ENCODE assay signal across 23 cellular contexts in genomic region chr12:94601972-94602517, GRCh38. TPM values are rescaled to one million over a fixed set of nuclear protein-coding genes. Genes with fewer than 3 reads are reported as not detected.
DNase-seq lines count a peak whose midpoint lies in the region; ATAC-seq, FAIRE-seq and TF ChIP-seq lines count a peak whose summit lies in the region.
"Had no signal": no experiment of that assay in that cellular context is flagged by ENCODE, and none has a peak within 500 bp of the region (broad histone marks: within the 10 kb centered on the region; RNA-seq: fewer than 3 reads in every experiment).

No MANE protein-coding gene starts in this region.

- intact Hi-C loops in left lung (cut with DNase I) (no loop called here), gastrocnemius medialis (cut with DNase I; ENCODE audit: low total_unique reads) (loop anchor here (5.0 kb wide), 1 partner anchor 50 kb away; the partner anchor contains the start of gene TMCC3)

- FAIRE-seq in GM19239 (lab: Jason Lieb, UNC), result peak; percentile 63
- FAIRE-seq: A549, RCC 7860 had no signal

- no peak overlapping the region for H3K27ac Mint-ChIP-seq in activated T-helper 17 cell treated with anti-CD3 and anti-CD28 coated beads, Interleukin-2, amount 50 U/mL, for 72 hours
- H3K27ac Mint-ChIP-seq in T-helper 2 cell treated with Interferon-gamma antibody and Interleukin-4, amounts not matched to agents 5 μg/mL and 100 μg/mL, for 36 hours, result no peak overlapping the region
- H3K27ac Mint-ChIP-seq: B cell; CD4-positive, CD25-positive, alpha-beta regulatory T cell; GM23338; IgD-negative memory B cell had no signal

- in situ Hi-C loops in gastrocnemius medialis (cut with MboI; ENCODE audit: low sequenced_read_pairs in 4 of 4), result no loop called here

- peaks cover 0 to 7% of the 10 kb centered on the region in 2 donors for H3K9me3 ChIP-seq in left lung
- no peaks in the 10 kb centered on the region for H3K9me3 ChIP-seq in gastrocnemius medialis
- H3K9me3 ChIP-seq: A549, SJSA1 had no signal

- H3K4me3 Mint-ChIP-seq in activated T-helper 17 cell treated with anti-CD3 and anti-CD28 coated beads, Interleukin-2, amount 50 U/mL, for 72 hours, result no peak overlapping the region
- no peak overlapping the region for H3K4me3 Mint-ChIP-seq in T-helper 2 cell treated with Interferon-gamma antibody and Interleukin-4, amounts not matched to agents 5 μg/mL and 100 μg/mL, for 36 hours
- H3K4me3 Mint-ChIP-seq: B cell; CD4-positive, CD25-positive, alpha-beta regulatory T cell; GM23338; IgD-negative memory B cell had no signal

- no peaks in the 10 kb centered on the region for H3K9me3 Mint-ChIP-seq in activated T-helper 17 cell treated with anti-CD3 and anti-CD28 coated beads, Interleukin-2, amount 50 U/mL, for 72 hours
- no peaks in the 10 kb centered on the region for H3K9me3 Mint-ChIP-seq in T-helper 2 cell treated with Interferon-gamma antibody and Interleukin-4, amounts not matched to agents 5 μg/mL and 100 μg/mL, for 36 hours

- H3K4me1 ChIP-seq in left lung (peaks cover 0 to 6% of the 10 kb centered on the region in 2 donors), gastrocnemius medialis (peaks cover 44 to 48% of the 10 kb centered on the region in 2 donors)
- H3K4me1 ChIP-seq: A549, HAP-1, SJSA1 had no signal

- H3K4me3 ChIP-seq in left lung (no peak overlapping the region), gastrocnemius medialis (no peak overlapping the region)
- H3K4me3 ChIP-seq: A549, GM23338, HAP-1, SJSA1 had no signal

- no peaks in the 10 kb centered on the region for H3K36me3 Mint-ChIP-seq in activated T-helper 17 cell treated with anti-CD3 and anti-CD28 coated beads, Interleukin-2, amount 50 U/mL, for 72 hours (ENCODE audit: low read depth)
- H3K36me3 Mint-ChIP-seq in T-helper 2 cell treated with Interferon-gamma antibody and Interleukin-4, amounts not matched to agents 5 μg/mL and 100 μg/mL, for 36 hours (ENCODE audit: low read depth), result no peaks in the 10 kb centered on the region
- H3K36me3 Mint-ChIP-seq: CD4-positive, CD25-positive, alpha-beta regulatory T cell had no signal

- no peak for TF ChIP-seq POLR2A in gastrocnemius medialis (IDR thresholded peaks at IDR 0.05)

- no peak for DNase-seq in GM19239 (ENCODE audit: insufficient read length, low spot score)
- no peak for DNase-seq in left lung
- no peak for DNase-seq in gastrocnemius medialis
- no peak for DNase-seq in T-helper 2 cell treated with Interferon-gamma antibody and Interleukin-4, amounts not matched to agents 5 μg/mL and 100 μg/mL, for 36 hours (ENCODE audit: low spot score)
- DNase-seq in inferior parietal cortex (ENCODE audit: extremely low spot score), result no peak
- DNase-seq in T-helper 1 cell, result no peak
- DNase-seq: CD4-positive, CD25-positive, alpha-beta regulatory T cell; DMS79; NCI-H1694 treated with DMSO at 0.1 percent for 48 hours; NCI-H2081 treated with DMSO at 0.1 percent for 48 hours; NCI-H2171 treated with DMSO at 0.1 percent for 48 hours; NCI-H446; NCI-H526 treated with DMSO at 0.1 percent for 48 hours; OCI-M1 had no signal

- H3K27me3 ChIP-seq in left lung (no peaks in the 10 kb centered on the region), gastrocnemius medialis (no peaks in the 10 kb centered on the region)
- H3K27me3 ChIP-seq: SJSA1 had no signal

- no peak for TF ChIP-seq CTCF in left lung (IDR thresholded peaks at IDR 0.05)
- TF ChIP-seq CTCF in gastrocnemius medialis (IDR thresholded peaks at IDR 0.05 in 4 of 5, conservative IDR thresholded peaks at IDR 0.05 in 1 of 5), result no peak

- peak; percentile 48 for ATAC-seq in activated T-helper 17 cell treated with anti-CD3 and anti-CD28 coated beads, Interleukin-2, amount 50 U/mL, for 72 hours (replicated peaks)
- ATAC-seq in left lung (peak; percentile 62), gastrocnemius medialis (peak in 1 of 2 donors; percentile 79), HG02642 (IDR thresholded peaks at IDR 0.05; ENCODE audit: poor library complexity, unreplicated experiment) (no peak)
- ATAC-seq: A549, GM23338 had no signal

- H3K36me3 ChIP-seq in left lung (no peaks in the 10 kb centered on the region), gastrocnemius medialis (no peaks in the 10 kb centered on the region)
- H3K36me3 ChIP-seq: HAP-1, SJSA1 had no signal

- peaks cover 20% of the 10 kb centered on the region for H3K27me3 Mint-ChIP-seq in activated T-helper 17 cell treated with anti-CD3 and anti-CD28 coated beads, Interleukin-2, amount 50 U/mL, for 72 hours
- H3K27me3 Mint-ChIP-seq in T-helper 2 cell treated with Interferon-gamma antibody and Interleukin-4, amounts not matched to agents 5 μg/mL and 100 μg/mL, for 36 hours (ENCODE audit: low read depth), result peaks cover 21% of the 10 kb centered on the region
- H3K27me3 Mint-ChIP-seq: B cell, IgD-negative memory B cell had no signal

- H3K27ac ChIP-seq in left lung (no peak overlapping the region), gastrocnemius medialis (peak overlapping the region in 3 of 4 donors; percentile 9 to 73 (median 56))
- H3K27ac ChIP-seq: A549, SJSA1 had no signal

- no peaks in the 10 kb centered on the region for H3K4me1 Mint-ChIP-seq in activated T-helper 17 cell treated with anti-CD3 and anti-CD28 coated beads, Interleukin-2, amount 50 U/mL, for 72 hours
- no peaks in the 10 kb centered on the region for H3K4me1 Mint-ChIP-seq in T-helper 2 cell treated with Interferon-gamma antibody and Interleukin-4, amounts not matched to agents 5 μg/mL and 100 μg/mL, for 36 hours (ENCODE audit: low read depth)
- H3K4me1 Mint-ChIP-seq: B cell; CD4-positive, CD25-positive, alpha-beta regulatory T cell; GM23338 had no signal

RNA-seq across cellular contexts. Expression of gene TMCC3, which starts 48.3 kb away (rescaled TPM):
- total RNA-seq in activated T-helper 17 cell treated with anti-CD3 and anti-CD28 coated beads, Interleukin-2, amount 50 U/mL, for 72 hours, result 1 to 10 TPM in 1 of 2 donors, under 1 TPM in 1; 0.63 to 1.0 TPM
- total RNA-seq in left lung, result 10 to 100 TPM in 1 of 2 donors, 1 to 10 TPM in 1; 3.7 to 11.4 TPM
- total RNA-seq in gastrocnemius medialis, result 10 to 100 TPM; 17.2 to 51.6 (median 39.5) TPM

Comparison
In these comparisons a context has a peak if more than half of its experiments do, and no peak if none do; other contexts are left out.
1. H3K27ac ChIP-seq: peak in gastrocnemius medialis (3 of 4); none in left lung (0 of 2).